In genomic region chr15:99406716-99407487, GRCh38 we compare ENCODE assay signal across 21 cellular contexts.
DNase-seq lines count a peak whose midpoint lies in the region; ATAC-seq, FAIRE-seq and TF ChIP-seq lines count a peak whose summit lies in the region.
"Had no signal": no experiment of that assay in that cellular context is flagged by ENCODE, and none has a peak within 500 bp of the region (broad histone marks: within the 10 kb centered on the region; RNA-seq: fewer than 3 reads in every experiment).

No MANE protein-coding gene starts in this region.

- H3K4ac ChIP-seq in H9 (ENCODE audit: low read depth, low read length): no peak overlapping the region

- peak overlapping the region; percentile 25 for H3K18ac ChIP-seq in H9 (ENCODE audit: insufficient read length, low read depth, low read length)

- H3K4me3 Mint-ChIP-seq in H9 (no peak overlapping the region), chondrocyte (ENCODE audit: unreplicated experiment) (no peak overlapping the region)
- no peak overlapping the region for H3K4me3 Mint-ChIP-seq in stimulated activated memory B cell treated with anti-CD40 and anti-IgM and Interleukin-4, amounts not matched to agents 10 μg/mL and 1 μg/mL and 100 μg/mL, for 72 hours
- H3K4me3 Mint-ChIP-seq: CD4-positive, alpha-beta T cell had no signal

- peak overlapping the region in 2 of 11 experiments; percentile 57 to 70; a peak in 3 of 22 replicates for H3K27ac ChIP-seq in BLaER1 treated with 17β-estradiol and CSF1 and Interleukin-3, amounts not matched to agents 10 nM and 100 nM
- no peak overlapping the region for H3K27ac ChIP-seq in H9 (ENCODE audit: insufficient read length, low read depth, low read length)

- H3K9me3 ChIP-seq in BLaER1 treated with 17β-estradiol and CSF1 and Interleukin-3, amounts not matched to agents 10 nM and 100 nM (replicated peaks in 1 of 11): peaks cover 0 to 9% (median 0%) of the 10 kb centered on the region in 11 experiments; a peak in 3 of 22 replicates
- H3K9me3 ChIP-seq in H9 (ENCODE audit: control insufficient read depth, low read depth, low read length) (no peaks in the 10 kb centered on the region), HAP-1 (no peaks in the 10 kb centered on the region)
- H3K9me3 ChIP-seq: BE2C had no signal

- no peaks in the 10 kb centered on the region for H3K27me3 ChIP-seq in BLaER1 treated with 17β-estradiol and CSF1 and Interleukin-3, amounts not matched to agents 10 nM and 100 nM
- H3K27me3 ChIP-seq in H9 (ENCODE audit: insufficient read depth, low read length) (no peaks in the 10 kb centered on the region), HAP-1 (ENCODE audit: low read depth) (no peaks in the 10 kb centered on the region)
- H3K27me3 ChIP-seq: BE2C had no signal

- H3K23ac ChIP-seq in H9 (ENCODE audit: insufficient read length, low read depth, low read length): peak overlapping the region; percentile 84

- H3K36me3 Mint-ChIP-seq in H9 (ENCODE audit: insufficient read depth in 1 of 3, low read depth in 3 of 3): no peaks in the 10 kb centered on the region
- H3K36me3 Mint-ChIP-seq in chondrocyte (ENCODE audit: low read depth): no peaks in the 10 kb centered on the region
- no peaks in the 10 kb centered on the region for H3K36me3 Mint-ChIP-seq in stimulated activated memory B cell treated with anti-CD40 and anti-IgM and Interleukin-4, amounts not matched to agents 10 μg/mL and 1 μg/mL and 100 μg/mL, for 72 hours

- H3K27ac Mint-ChIP-seq in H9 (0 out of 7 replicates have a peak overlapping the region, but pooled peaks of 1 of the 3 experiments have one; percentile 72), chondrocyte (ENCODE audit: unreplicated experiment) (no peak overlapping the region)
- H3K27ac Mint-ChIP-seq in stimulated activated memory B cell treated with anti-CD40 and anti-IgM and Interleukin-4, amounts not matched to agents 10 μg/mL and 1 μg/mL and 100 μg/mL, for 72 hours: no peak overlapping the region
- H3K27ac Mint-ChIP-seq: CD4-positive, alpha-beta T cell had no signal

- H2AK5ac ChIP-seq in H9 (ENCODE audit: insufficient read length, low read length): no peak overlapping the region

- H3K79me2 ChIP-seq in H9 (ENCODE audit: insufficient read depth, low read length): no peaks in the 10 kb centered on the region

- H3K9me3 Mint-ChIP-seq in H9 (no peaks in the 10 kb centered on the region; a peak in 2 of 5 replicates), chondrocyte (ENCODE audit: low read depth) (no peaks in the 10 kb centered on the region)
- no peaks in the 10 kb centered on the region for H3K9me3 Mint-ChIP-seq in stimulated activated memory B cell treated with anti-CD40 and anti-IgM and Interleukin-4, amounts not matched to agents 10 μg/mL and 1 μg/mL and 100 μg/mL, for 72 hours
- H3K9me3 Mint-ChIP-seq: CD4-positive, alpha-beta T cell had no signal

- H4K91ac ChIP-seq in H9 (ENCODE audit: insufficient read length, low read depth, low read length): no peak overlapping the region

- no peak overlapping the region for H3K9ac ChIP-seq in BLaER1 treated with 17β-estradiol and CSF1 and Interleukin-3, amounts not matched to agents 10 nM and 100 nM
- no peak overlapping the region for H3K9ac ChIP-seq in H9 (ENCODE audit: extremely low read depth, insufficient read length, low read length)

- H3K23me2 ChIP-seq in H9 (ENCODE audit: insufficient read length, low read depth, low read length, poor library complexity, severe bottlenecking): no peaks in the 10 kb centered on the region

- H3K4me1 Mint-ChIP-seq in H9 (peaks cover 4 to 6% of the 10 kb centered on the region in 2 experiments; a peak in 2 of 4 replicates), chondrocyte (ENCODE audit: low read depth) (peaks cover 52% of the 10 kb centered on the region)
- H3K4me1 Mint-ChIP-seq in stimulated activated memory B cell treated with anti-CD40 and anti-IgM and Interleukin-4, amounts not matched to agents 10 μg/mL and 1 μg/mL and 100 μg/mL, for 72 hours: peaks cover 14% of the 10 kb centered on the region

- peaks cover 38 to 68% (median 56%) of the 10 kb centered on the region in 10 experiments for H3K4me1 ChIP-seq in BLaER1 treated with 17β-estradiol and CSF1 and Interleukin-3, amounts not matched to agents 10 nM and 100 nM
- H3K4me1 ChIP-seq in H9 (ENCODE audit: insufficient read depth, low read length) (no peaks in the 10 kb centered on the region), HAP-1 (no peaks in the 10 kb centered on the region)

- in situ Hi-C loops in HAP-1 (cut with MboI; ENCODE audit: low sequenced_read_pairs): no loop called here

- no peak overlapping the region for H2BK5ac ChIP-seq in H9 (ENCODE audit: insufficient read length, low read length)

- no peaks in the 10 kb centered on the region for H3K36me3 ChIP-seq in BLaER1 treated with 17β-estradiol and CSF1 and Interleukin-3, amounts not matched to agents 10 nM and 100 nM
- H3K36me3 ChIP-seq in HAP-1 (replicated peaks): no peaks in the 10 kb centered on the region
- H3K36me3 ChIP-seq: BE2C had no signal

- no peaks in the 10 kb centered on the region for H4K20me1 ChIP-seq in BLaER1 treated with 17β-estradiol and CSF1 and Interleukin-3, amounts not matched to agents 10 nM and 100 nM
- H4K20me1 ChIP-seq in H9 (ENCODE audit: control insufficient read depth, insufficient read depth, insufficient read length): no peaks in the 10 kb centered on the region

- no peak overlapping the region for H2BK15ac ChIP-seq in H9 (ENCODE audit: low read depth, low read length)

- H2BK120ac ChIP-seq in H9 (ENCODE audit: low read depth, low read length, poor library complexity, severe bottlenecking): no peak overlapping the region

- no peak overlapping the region for H2AFZ ChIP-seq in H9 (ENCODE audit: low read length)

- DNase-seq in H9: no peak
- DNase-seq in chondrocyte (ENCODE audit: low spot score): peak; percentile 81
- DNase-seq in activated CD4-positive, alpha-beta T cell treated with anti-CD3 and anti-CD28 coated beads for 4 hours: no peak
- DNase-seq in HAP-1 (ENCODE audit: low spot score in 2 of 2): no peak
- DNase-seq in DMS 273 treated with DMSO at 0.1 percent for 48 hours (lab: John Stamatoyannopoulos, UW): no peak
- no peak for DNase-seq in RCC 7860 (ENCODE audit: low spot score)
- DNase-seq: BE2C; CD4-positive, alpha-beta T cell; COR-L47; DMS79 treated with DMSO at 0.1 percent for 48 hours; GOT3; Kasumi-1; NCI-H1694; NCI-H2081; NCI-H2171; NCI-H345; NCI-H524 treated with DMSO at 0.1 percent for 48 hours; SHP77 had no signal

- WGBS in H9 (ENCODE audit: extremely low coverage, insufficient read length, low lambda C conversion rate): no CpG with 5 or more reads among the region's 17 CpGs

- no peaks in the 10 kb centered on the region; the same call in 1 of the 2 replicates for H3K27me3 Mint-ChIP-seq in H9 (ENCODE audit: low read depth)
- H3K27me3 Mint-ChIP-seq in chondrocyte (ENCODE audit: low read depth): no peaks in the 10 kb centered on the region
- H3K27me3 Mint-ChIP-seq in stimulated activated memory B cell treated with anti-CD40 and anti-IgM and Interleukin-4, amounts not matched to agents 10 μg/mL and 1 μg/mL and 100 μg/mL, for 72 hours: no peaks in the 10 kb centered on the region
- H3K27me3 Mint-ChIP-seq: CD4-positive, alpha-beta T cell had no signal

- no peak for TF ChIP-seq CTCF in H9 (conservative IDR thresholded peaks at IDR 0.05)
- TF ChIP-seq CTCF in chondrocyte (IDR thresholded peaks at IDR 0.05): no peak

- no peak overlapping the region for H3T11ph ChIP-seq in H9 (ENCODE audit: low read length)

- H3K79me1 ChIP-seq in H9 (ENCODE audit: insufficient read depth, low read depth, low read length, poor library complexity, severe bottlenecking): no peaks in the 10 kb centered on the region

- no peak overlapping the region for H3K56ac ChIP-seq in H9 (ENCODE audit: insufficient read length, low read depth, low read length)

- H2BK20ac ChIP-seq in H9 (ENCODE audit: low read depth, low read length, poor library complexity, severe bottlenecking): no peak overlapping the region

- ATAC-seq in stimulated activated memory B cell treated with anti-CD40 and anti-IgM and Interleukin-4, amounts not matched to agents 10 μg/mL and 1 μg/mL and 100 μg/mL, for 72 hours: peak; percentile 10

- H2BK12ac ChIP-seq in H9 (ENCODE audit: insufficient read length, low read depth, low read length): no peak overlapping the region

- no peak overlapping the region for H4K8ac ChIP-seq in H9 (replicated peaks; ENCODE audit: insufficient read length, low read depth, low read length)

- no peak for FAIRE-seq in RCC 7860 (lab: Jason Lieb, UNC)
- FAIRE-seq: GM12891 had no signal

- peak overlapping the region; percentile 31; the same call in 1 of the 2 replicates for H3K14ac ChIP-seq in H9 (ENCODE audit: insufficient read depth, low read length)

- H3K4me3 ChIP-seq in BLaER1 treated with 17β-estradiol and CSF1 and Interleukin-3, amounts not matched to agents 10 nM and 100 nM: no peak overlapping the region
- H3K4me3 ChIP-seq in HAP-1: no peak overlapping the region

- no peak overlapping the region for H4K5ac ChIP-seq in H9 (ENCODE audit: insufficient read length, low read depth, low read length)

- H3K4me2 ChIP-seq in BLaER1 treated with 17β-estradiol and CSF1 and Interleukin-3, amounts not matched to agents 10 nM and 100 nM: peak overlapping the region in 10 of 11 experiments; percentile 58 to 91 (median 82); a peak in 19 of 22 replicates
- no peak overlapping the region for H3K4me2 ChIP-seq in H9 (ENCODE audit: insufficient read depth, insufficient read length, low read length)
